Comparison of ENCODE assay signal across 1 cellular context in genomic region chr2:218962859-218963492, GRCh38.
TF ChIP-seq lines count a peak whose summit lies in the region.

No MANE protein-coding gene starts in this region.

TF ChIP-seq in HepG2, 621 proteins besides CTCF, POLR2A, EP300 and RAD21 (continued from another document and continues in another):
- TF ChIP-seq ZNF10 (CRISPR knock-in tag; IDR thresholded peaks at IDR 0.05; ENCODE audit: borderline replicate concordance, low read depth): no peak
- TF ChIP-seq MAF1 (CRISPR knock-in tag; IDR thresholded peaks at IDR 0.05; ENCODE audit: borderline replicate concordance): peak; percentile 80; the same call in 1 of the 2 replicates
- peak; percentile 78; the same call in 1 of the 2 replicates for TF ChIP-seq ELF4 (CRISPR knock-in tag; IDR thresholded peaks at IDR 0.05; ENCODE audit: borderline replicate concordance)
- peak; percentile 99 for TF ChIP-seq KLF6 (CRISPR knock-in tag; IDR thresholded peaks at IDR 0.05)
- no peak for TF ChIP-seq CREM (IDR thresholded peaks at IDR 0.05)
- TF ChIP-seq CREM (CRISPR knock-in tag; IDR thresholded peaks at IDR 0.05): no peak; the same call in 1 of the 2 replicates
- TF ChIP-seq ZBTB34 (CRISPR knock-in tag; IDR thresholded peaks at IDR 0.05): 0 out of 2 replicates have a peak, but pooled peaks have one; percentile 28
- no peak for TF ChIP-seq CSRNP2 (CRISPR knock-in tag; conservative IDR thresholded peaks at IDR 0.05; ENCODE audit: low read depth)
- TF ChIP-seq BORCS8-MEF2B (CRISPR knock-in tag; IDR thresholded peaks at IDR 0.05): peak; percentile 99
- TF ChIP-seq THAP9 (CRISPR knock-in tag; IDR thresholded peaks at IDR 0.05; ENCODE audit: borderline replicate concordance): peak; percentile 68; the same call in 1 of the 2 replicates
- TF ChIP-seq GTF2F1 (IDR thresholded peaks at IDR 0.05; ENCODE audit: low read length): no peak
- TF ChIP-seq RORA (CRISPR knock-in tag; IDR thresholded peaks at IDR 0.05): no peak
- no peak for TF ChIP-seq CEBPG (CRISPR knock-in tag; IDR thresholded peaks at IDR 0.05)
- no peak for TF ChIP-seq SP2 (CRISPR knock-in tag; IDR thresholded peaks at IDR 0.05)
- 0 out of 2 replicates have a peak, but pooled peaks have one; percentile 34 for TF ChIP-seq GATAD2A (CRISPR knock-in tag; IDR thresholded peaks at IDR 0.05)
- TF ChIP-seq TFDP2 (CRISPR knock-in tag; IDR thresholded peaks at IDR 0.05): 0 out of 2 replicates have a peak, but pooled peaks have one; percentile 53
- TF ChIP-seq, protein P1, sequence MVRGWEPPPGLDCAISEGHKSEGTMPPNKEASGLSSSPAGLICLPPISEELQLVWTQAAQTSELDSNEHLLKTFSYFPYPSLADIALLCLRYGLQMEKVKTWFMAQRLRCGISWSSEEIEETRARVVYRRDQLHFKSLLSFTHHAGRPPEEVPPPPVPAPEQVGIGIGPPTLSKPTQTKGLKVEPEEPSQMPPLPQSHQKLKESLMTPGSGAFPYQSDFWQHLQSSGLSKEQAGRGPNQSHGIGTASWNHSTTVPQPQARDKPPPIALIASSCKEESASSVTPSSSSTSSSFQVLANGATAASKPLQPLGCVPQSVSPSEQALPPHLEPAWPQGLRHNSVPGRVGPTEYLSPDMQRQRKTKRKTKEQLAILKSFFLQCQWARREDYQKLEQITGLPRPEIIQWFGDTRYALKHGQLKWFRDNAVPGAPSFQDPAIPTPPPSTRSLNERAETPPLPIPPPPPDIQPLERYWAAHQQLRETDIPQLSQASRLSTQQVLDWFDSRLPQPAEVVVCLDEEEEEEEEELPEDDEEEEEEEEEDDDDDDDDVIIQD (CRISPR knock-in tag; IDR thresholded peaks at IDR 0.05; ENCODE audit: low read depth): peak; percentile 54; the same call in 1 of the 2 replicates
- peak; percentile 95 for TF ChIP-seq ERF (CRISPR knock-in tag; IDR thresholded peaks at IDR 0.05)
- TF ChIP-seq ZNF383 (CRISPR knock-in tag; IDR thresholded peaks at IDR 0.05; ENCODE audit: borderline replicate concordance): no peak
- TF ChIP-seq ZNF354B (CRISPR knock-in tag; IDR thresholded peaks at IDR 0.05): 0 out of 2 replicates have a peak, but pooled peaks have one; percentile 44
- TF ChIP-seq ZNF333 (CRISPR knock-in tag; IDR thresholded peaks at IDR 0.05; ENCODE audit: borderline replicate concordance): peak; percentile 93; the same call in 1 of the 2 replicates
- TF ChIP-seq ZNF567 (CRISPR knock-in tag; IDR thresholded peaks at IDR 0.05; ENCODE audit: borderline replicate concordance): no peak
- TF ChIP-seq MEF2D (CRISPR knock-in tag; IDR thresholded peaks at IDR 0.05): peak; percentile 88
- TF ChIP-seq, protein P2, sequence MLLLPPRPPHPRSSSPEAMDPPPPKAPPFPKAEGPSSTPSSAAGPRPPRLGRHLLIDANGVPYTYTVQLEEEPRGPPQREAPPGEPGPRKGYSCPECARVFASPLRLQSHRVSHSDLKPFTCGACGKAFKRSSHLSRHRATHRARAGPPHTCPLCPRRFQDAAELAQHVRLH (CRISPR knock-in tag; IDR thresholded peaks at IDR 0.05; ENCODE audit: borderline replicate concordance, low read depth): peak; percentile 94; the same call in 1 of the 2 replicates
- 0 out of 2 replicates have a peak, but pooled peaks have one; percentile 90 for TF ChIP-seq ZNF660 (CRISPR knock-in tag; IDR thresholded peaks at IDR 0.05; ENCODE audit: borderline replicate concordance, low read depth)
- TF ChIP-seq, protein P3, sequence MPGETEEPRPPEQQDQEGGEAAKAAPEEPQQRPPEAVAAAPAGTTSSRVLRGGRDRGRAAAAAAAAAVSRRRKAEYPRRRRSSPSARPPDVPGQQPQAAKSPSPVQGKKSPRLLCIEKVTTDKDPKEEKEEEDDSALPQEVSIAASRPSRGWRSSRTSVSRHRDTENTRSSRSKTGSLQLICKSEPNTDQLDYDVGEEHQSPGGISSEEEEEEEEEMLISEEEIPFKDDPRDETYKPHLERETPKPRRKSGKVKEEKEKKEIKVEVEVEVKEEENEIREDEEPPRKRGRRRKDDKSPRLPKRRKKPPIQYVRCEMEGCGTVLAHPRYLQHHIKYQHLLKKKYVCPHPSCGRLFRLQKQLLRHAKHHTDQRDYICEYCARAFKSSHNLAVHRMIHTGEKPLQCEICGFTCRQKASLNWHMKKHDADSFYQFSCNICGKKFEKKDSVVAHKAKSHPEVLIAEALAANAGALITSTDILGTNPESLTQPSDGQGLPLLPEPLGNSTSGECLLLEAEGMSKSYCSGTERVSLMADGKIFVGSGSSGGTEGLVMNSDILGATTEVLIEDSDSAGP (CRISPR knock-in tag; IDR thresholded peaks at IDR 0.05; ENCODE audit: borderline replicate concordance): peak; percentile 62; the same call in 1 of the 2 replicates
- peak; percentile 52 for TF ChIP-seq FOXO1 (CRISPR knock-in tag; IDR thresholded peaks at IDR 0.05)
- peak; percentile 85; the same call in 1 of the 2 replicates for TF ChIP-seq ZNF446 (CRISPR knock-in tag; IDR thresholded peaks at IDR 0.05)
- peak; percentile 88 for TF ChIP-seq MXD1 (CRISPR knock-in tag; IDR thresholded peaks at IDR 0.05)
- peak; percentile 7; the same call in 1 of the 2 replicates for TF ChIP-seq GABPA (IDR thresholded peaks at IDR 0.05; ENCODE audit: low read depth, low read length)
- peak; percentile 65 for TF ChIP-seq GABPA (CRISPR knock-in tag; IDR thresholded peaks at IDR 0.05; ENCODE audit: low read depth)
- TF ChIP-seq, protein P4, sequence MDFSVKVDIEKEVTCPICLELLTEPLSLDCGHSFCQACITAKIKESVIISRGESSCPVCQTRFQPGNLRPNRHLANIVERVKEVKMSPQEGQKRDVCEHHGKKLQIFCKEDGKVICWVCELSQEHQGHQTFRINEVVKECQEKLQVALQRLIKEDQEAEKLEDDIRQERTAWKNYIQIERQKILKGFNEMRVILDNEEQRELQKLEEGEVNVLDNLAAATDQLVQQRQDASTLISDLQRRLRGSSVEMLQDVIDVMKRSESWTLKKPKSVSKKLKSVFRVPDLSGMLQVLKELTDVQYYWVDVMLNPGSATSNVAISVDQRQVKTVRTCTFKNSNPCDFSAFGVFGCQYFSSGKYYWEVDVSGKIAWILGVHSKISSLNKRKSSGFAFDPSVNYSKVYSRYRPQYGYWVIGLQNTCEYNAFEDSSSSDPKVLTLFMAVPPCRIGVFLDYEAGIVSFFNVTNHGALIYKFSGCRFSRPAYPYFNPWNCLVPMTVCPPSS (IDR thresholded peaks at IDR 0.05): no peak
- peak; percentile 84 for TF ChIP-seq ZNF607 (CRISPR knock-in tag; IDR thresholded peaks at IDR 0.05; ENCODE audit: borderline replicate concordance)
- no peak for TF ChIP-seq ATF1 (CRISPR knock-in tag; IDR thresholded peaks at IDR 0.05)
- no peak for TF ChIP-seq PLRG1 (conservative IDR thresholded peaks at IDR 0.05)
- TF ChIP-seq ZNF143 (CRISPR knock-in tag; IDR thresholded peaks at IDR 0.05): 0 out of 2 replicates have a peak, but pooled peaks have one; percentile 14
- TF ChIP-seq ZFP1 (CRISPR knock-in tag; IDR thresholded peaks at IDR 0.05): peak; percentile 57; the same call in 1 of the 2 replicates
- TF ChIP-seq MED13 (CRISPR knock-in tag; IDR thresholded peaks at IDR 0.05): peak; percentile 85; the same call in 1 of the 2 replicates
- TF ChIP-seq, protein P5, sequence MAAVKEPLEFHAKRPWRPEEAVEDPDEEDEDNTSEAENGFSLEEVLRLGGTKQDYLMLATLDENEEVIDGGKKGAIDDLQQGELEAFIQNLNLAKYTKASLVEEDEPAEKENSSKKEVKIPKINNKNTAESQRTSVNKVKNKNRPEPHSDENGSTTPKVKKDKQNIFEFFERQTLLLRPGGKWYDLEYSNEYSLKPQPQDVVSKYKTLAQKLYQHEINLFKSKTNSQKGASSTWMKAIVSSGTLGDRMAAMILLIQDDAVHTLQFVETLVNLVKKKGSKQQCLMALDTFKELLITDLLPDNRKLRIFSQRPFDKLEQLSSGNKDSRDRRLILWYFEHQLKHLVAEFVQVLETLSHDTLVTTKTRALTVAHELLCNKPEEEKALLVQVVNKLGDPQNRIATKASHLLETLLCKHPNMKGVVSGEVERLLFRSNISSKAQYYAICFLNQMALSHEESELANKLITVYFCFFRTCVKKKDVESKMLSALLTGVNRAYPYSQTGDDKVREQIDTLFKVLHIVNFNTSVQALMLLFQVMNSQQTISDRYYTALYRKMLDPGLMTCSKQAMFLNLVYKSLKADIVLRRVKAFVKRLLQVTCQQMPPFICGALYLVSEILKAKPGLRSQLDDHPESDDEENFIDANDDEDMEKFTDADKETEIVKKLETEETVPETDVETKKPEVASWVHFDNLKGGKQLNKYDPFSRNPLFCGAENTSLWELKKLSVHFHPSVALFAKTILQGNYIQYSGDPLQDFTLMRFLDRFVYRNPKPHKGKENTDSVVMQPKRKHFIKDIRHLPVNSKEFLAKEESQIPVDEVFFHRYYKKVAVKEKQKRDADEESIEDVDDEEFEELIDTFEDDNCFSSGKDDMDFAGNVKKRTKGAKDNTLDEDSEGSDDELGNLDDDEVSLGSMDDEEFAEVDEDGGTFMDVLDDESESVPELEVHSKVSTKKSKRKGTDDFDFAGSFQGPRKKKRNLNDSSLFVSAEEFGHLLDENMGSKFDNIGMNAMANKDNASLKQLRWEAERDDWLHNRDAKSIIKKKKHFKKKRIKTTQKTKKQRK (IDR thresholded peaks at IDR 0.05; ENCODE audit: low read length): no peak
- peak; percentile 68; the same call in 1 of the 2 replicates for TF ChIP-seq KMT2B (CRISPR knock-in tag; IDR thresholded peaks at IDR 0.05)
- no peak for TF ChIP-seq SRF (IDR thresholded peaks at IDR 0.05; ENCODE audit: low read depth, low read length)
- no peak for TF ChIP-seq ZFYVE20 (CRISPR knock-in tag; IDR thresholded peaks at IDR 0.05; ENCODE audit: borderline replicate concordance, low read depth)
- TF ChIP-seq ZNF460 (CRISPR knock-in tag; IDR thresholded peaks at IDR 0.05; ENCODE audit: borderline replicate concordance): no peak
- TF ChIP-seq ZNF777 (CRISPR knock-in tag; IDR thresholded peaks at IDR 0.05): peak; percentile 60
- no peak for TF ChIP-seq BRD4 (CRISPR knock-in tag; IDR thresholded peaks at IDR 0.05)
- TF ChIP-seq ZIK1 (CRISPR knock-in tag; IDR thresholded peaks at IDR 0.05; ENCODE audit: borderline replicate concordance, low read depth): peak; percentile 83; the same call in 1 of the 2 replicates
- TF ChIP-seq BHLHE40 (IDR thresholded peaks at IDR 0.05; ENCODE audit: low read length): no peak
- TF ChIP-seq ZNF720 (CRISPR knock-in tag; IDR thresholded peaks at IDR 0.05): no peak
- TF ChIP-seq HNRNPK (IDR thresholded peaks at IDR 0.05; ENCODE audit: low read depth, low read length, poor library complexity, severe bottlenecking): no peak
- TF ChIP-seq NKX3-1 (CRISPR knock-in tag; IDR thresholded peaks at IDR 0.05): peak; percentile 95
